Comparison of ENCODE assay signal across 13 cellular contexts in genomic region chr9:18947772-18948391, GRCh38.
DNase-seq lines count a peak whose midpoint lies in the region; ATAC-seq lines count a peak whose summit lies in the region.
"Had no signal": no experiment of that assay in that cellular context is flagged by ENCODE, and none has a peak within 500 bp of the region (broad histone marks: within the 10 kb centered on the region; RNA-seq: fewer than 3 reads in every experiment).

No MANE protein-coding gene starts in this region.

- no peak overlapping the region for H3K27ac Mint-ChIP-seq in stimulated activated naive B cell treated with anti-CD40 and anti-IgM and Interleukin-4, amounts not matched to agents 10 μg/mL and 1 μg/mL and 100 μg/mL, for 72 hours
- no peak overlapping the region for H3K27ac Mint-ChIP-seq in activated T-helper 17 cell treated with anti-CD3 and anti-CD28 coated beads, Interleukin-2, amount 50 U/mL, for 72 hours

- no peaks in the 10 kb centered on the region for H3K36me3 Mint-ChIP-seq in stimulated activated naive B cell treated with anti-CD40 and anti-IgM and Interleukin-4, amounts not matched to agents 10 μg/mL and 1 μg/mL and 100 μg/mL, for 72 hours
- H3K36me3 Mint-ChIP-seq in activated T-helper 17 cell treated with anti-CD3 and anti-CD28 coated beads, Interleukin-2, amount 50 U/mL, for 72 hours (ENCODE audit: low read depth), result no peaks in the 10 kb centered on the region

- peaks cover 4 to 6% of the 10 kb centered on the region in 2 donors for H3K27me3 Mint-ChIP-seq in stimulated activated naive B cell treated with anti-CD40 and anti-IgM and Interleukin-4, amounts not matched to agents 10 μg/mL and 1 μg/mL and 100 μg/mL, for 72 hours
- peaks cover 10% of the 10 kb centered on the region for H3K27me3 Mint-ChIP-seq in activated T-helper 17 cell treated with anti-CD3 and anti-CD28 coated beads, Interleukin-2, amount 50 U/mL, for 72 hours

- H3K4me3 Mint-ChIP-seq in stimulated activated naive B cell treated with anti-CD40 and anti-IgM and Interleukin-4, amounts not matched to agents 10 μg/mL and 1 μg/mL and 100 μg/mL, for 72 hours, result no peak overlapping the region
- no peak overlapping the region for H3K4me3 Mint-ChIP-seq in activated T-helper 17 cell treated with anti-CD3 and anti-CD28 coated beads, Interleukin-2, amount 50 U/mL, for 72 hours

- peaks cover 0 to 2% of the 10 kb centered on the region in 2 donors for H3K9me3 Mint-ChIP-seq in stimulated activated naive B cell treated with anti-CD40 and anti-IgM and Interleukin-4, amounts not matched to agents 10 μg/mL and 1 μg/mL and 100 μg/mL, for 72 hours
- H3K9me3 Mint-ChIP-seq in activated T-helper 17 cell treated with anti-CD3 and anti-CD28 coated beads, Interleukin-2, amount 50 U/mL, for 72 hours, result no peaks in the 10 kb centered on the region

- ATAC-seq in stimulated activated naive B cell treated with anti-CD40 and anti-IgM and Interleukin-4, amounts not matched to agents 10 μg/mL and 1 μg/mL and 100 μg/mL, for 72 hours (replicated peaks), result peak; percentile 48 to 91
- ATAC-seq in activated T-helper 17 cell treated with anti-CD3 and anti-CD28 coated beads, Interleukin-2, amount 50 U/mL, for 72 hours (replicated peaks), result no peak
- ATAC-seq in HG03469 (IDR thresholded peaks at IDR 0.05; ENCODE audit: unreplicated experiment), result no peak

- H3K4me1 Mint-ChIP-seq in stimulated activated naive B cell treated with anti-CD40 and anti-IgM and Interleukin-4, amounts not matched to agents 10 μg/mL and 1 μg/mL and 100 μg/mL, for 72 hours, result no peaks in the 10 kb centered on the region
- H3K4me1 Mint-ChIP-seq in activated T-helper 17 cell treated with anti-CD3 and anti-CD28 coated beads, Interleukin-2, amount 50 U/mL, for 72 hours, result no peaks in the 10 kb centered on the region

- DNase-seq in NCI-H2107 treated with DMSO at 0.1 percent for 48 hours (lab: John Stamatoyannopoulos, UW; ENCODE audit: unreplicated experiment) (peak; percentile 81), NCI-H2107 (lab: John Stamatoyannopoulos, UW) (no peak), NCI-H1092 (lab: John Stamatoyannopoulos, UW) (peak; percentile 25), SHP77 treated with DMSO at 0.1 percent for 48 hours (lab: John Stamatoyannopoulos, UW) (peak; percentile 60), inferior parietal cortex (ENCODE audit: extremely low spot score) (no peak)
- DNase-seq in stimulated activated naive B cell treated with anti-CD40 and anti-IgM and Interleukin-4, amounts not matched to agents 10 μg/mL and 1 μg/mL and 100 μg/mL, for 72 hours, result peak; percentile 4
- DNase-seq: amniotic stem cell; DMS79 treated with DMSO at 0.1 percent for 48 hours; foreskin melanocyte; stimulated activated CD4-positive, alpha-beta T cell treated with anti-CD3 and anti-CD28 coated beads, Interleukin-15, amount 100 ng/mL, for 24 hours; T1000 had no signal

Comparison
In these comparisons a context has a peak if more than half of its experiments do, and no peak if none do; other contexts are left out.
1. DNase-seq: peak in NCI-H2107 treated with DMSO at 0.1 percent for 48 hours (single experiment), NCI-H1092 (single experiment), SHP77 treated with DMSO at 0.1 percent for 48 hours (single experiment) and stimulated activated naive B cell treated with anti-CD40 and anti-IgM and Interleukin-4, amounts not matched to agents 10 μg/mL and 1 μg/mL and 100 μg/mL, for 72 hours (single experiment); none in NCI-H2107 (single experiment) and inferior parietal cortex (single experiment).
2. ATAC-seq: peak in stimulated activated naive B cell treated with anti-CD40 and anti-IgM and Interleukin-4, amounts not matched to agents 10 μg/mL and 1 μg/mL and 100 μg/mL, for 72 hours (2 of 2); none in activated T-helper 17 cell treated with anti-CD3 and anti-CD28 coated beads, Interleukin-2, amount 50 U/mL, for 72 hours (single experiment) and HG03469 (single experiment).